8 cellular contexts compared by ENCODE assay signal in the genomic region with DNA sequence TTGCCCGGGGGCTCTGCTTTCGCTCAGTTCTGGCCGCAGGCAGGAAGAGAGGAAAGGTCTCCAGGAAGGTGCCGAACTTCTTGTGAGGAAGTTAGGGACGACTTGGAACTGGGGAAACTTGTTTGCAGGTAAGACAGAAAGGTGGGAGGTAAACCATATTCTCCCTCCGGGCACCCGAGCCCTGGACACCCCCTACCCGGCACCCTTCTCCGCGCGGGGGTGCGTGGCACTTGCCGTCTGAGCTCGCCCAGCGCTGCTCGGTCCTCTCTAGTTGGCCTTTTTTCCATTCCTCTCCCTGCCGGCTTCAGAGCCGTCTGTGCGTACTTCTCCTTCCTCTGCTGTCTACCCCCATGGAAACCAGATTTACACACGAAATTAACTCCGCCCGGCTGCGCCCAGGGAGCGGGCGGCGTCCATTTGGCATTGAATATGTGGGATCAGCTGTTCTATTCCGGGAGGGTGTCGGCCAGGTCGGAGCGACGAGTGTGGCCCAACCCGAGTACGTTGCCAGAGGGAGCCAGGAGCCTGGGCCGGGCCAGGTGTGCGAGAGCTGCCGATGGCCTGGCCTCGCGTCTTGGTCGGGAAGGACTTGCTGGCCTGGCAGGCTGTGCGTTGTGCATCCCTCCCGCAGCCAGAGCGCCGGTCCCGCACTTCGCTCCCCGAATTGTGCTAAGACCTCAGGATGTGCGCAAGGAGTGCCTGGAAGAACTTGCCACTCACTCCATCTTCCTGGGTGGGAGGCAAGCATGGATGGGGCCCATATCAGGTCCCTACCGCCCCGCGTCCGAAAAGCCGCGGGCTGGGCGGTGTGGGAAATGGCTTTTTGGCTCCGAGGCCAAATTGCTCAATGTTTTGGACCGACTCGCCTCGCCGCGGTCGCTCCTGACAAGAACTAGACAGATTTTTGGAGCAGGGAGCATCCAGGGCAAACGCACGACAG. TPM values are rescaled to one million over a fixed set of nuclear protein-coding genes. Genes with fewer than 3 reads are reported as not detected.
DNase-seq lines count a peak whose midpoint lies in the region; ATAC-seq and TF ChIP-seq lines count a peak whose summit lies in the region.

No MANE protein-coding gene starts in this region.

- TF ChIP-seq POLR2A in Peyer's patch (IDR thresholded peaks at IDR 0.05), result no peak

- H3K36me3 ChIP-seq in Peyer's patch (no peaks in the 10 kb centered on the region), cardiac muscle cell (no peaks in the 10 kb centered on the region), psoas muscle (ENCODE audit: insufficient read depth in 1 of 2, low read depth in 1 of 2) (no peaks in the 10 kb centered on the region)

- H3K9me3 ChIP-seq in Peyer's patch (no peaks in the 10 kb centered on the region), cardiac muscle cell (ENCODE audit: low read depth) (no peaks in the 10 kb centered on the region), psoas muscle (no peaks in the 10 kb centered on the region)

- no peak for ATAC-seq in psoas muscle
- ATAC-seq in foreskin keratinocyte, result no peak
- no peak for ATAC-seq in HG03139 (IDR thresholded peaks at IDR 0.05; ENCODE audit: unreplicated experiment)

- in situ Hi-C loops in KBM-7 (cut with MboI; ENCODE audit: low pct_unique_long_range_greater_than_20kb, low sequenced_read_pairs), result loop anchor here (25.0 kb wide), 1 partner anchor 1218 kb away; no protein-coding TSS in a partner anchor

- peak overlapping the region; percentile 35 to 72 (median 47) for H3K4me3 ChIP-seq in Peyer's patch
- H3K4me3 ChIP-seq in cardiac muscle cell, result peak overlapping the region; percentile 64
- peak overlapping the region; percentile 70 for H3K4me3 ChIP-seq in psoas muscle

- H3K27me3 ChIP-seq in Peyer's patch (peaks cover 0 to 56% of the 10 kb centered on the region in 2 donors), cardiac muscle cell (no peaks in the 10 kb centered on the region), psoas muscle (ENCODE audit: insufficient read depth in 3 of 3, low read length in 2 of 3) (peaks cover 0 to 72% (median 38%) of the 10 kb centered on the region in 3 donors), foreskin keratinocyte (peaks cover 86% of the 10 kb centered on the region)

- intact Hi-C loops in psoas muscle (cut with DNase I), result loop anchor here (5.0 to 10.0 kb wide), 6 partner anchors 323 to 1856 kb away; no protein-coding TSS in a partner anchor

- WGBS in psoas muscle, 3 donors, result 1 to 2% (median 2%) methylated on average over 63 of the region's 63 CpGs

- H3K27ac ChIP-seq in Peyer's patch, result peak overlapping the region; percentile 60 to 77 (median 71)
- H3K27ac ChIP-seq in cardiac muscle cell, result peak overlapping the region; percentile 86
- no peak overlapping the region for H3K27ac ChIP-seq in psoas muscle
- H3K27ac ChIP-seq in foreskin keratinocyte, result no peak overlapping the region

- TF ChIP-seq CTCF in Peyer's patch (IDR thresholded peaks at IDR 0.05), result no peak
- no peak for TF ChIP-seq CTCF in cardiac muscle cell (IDR thresholded peaks at IDR 0.05; ENCODE audit: low read depth, low read length)
- no peak for TF ChIP-seq CTCF in psoas muscle (IDR thresholded peaks at IDR 0.05)
- no peak for TF ChIP-seq CTCF in foreskin keratinocyte (conservative IDR thresholded peaks at IDR 0.05)

- peak; percentile 74 for DNase-seq in ELF-1 (ENCODE audit: low read depth, low spot score)
- DNase-seq in Peyer's patch, result peak in 2 of 3 donors; percentile 55
- DNase-seq in cardiac muscle cell (ENCODE audit: low read depth in 1 of 2, low spot score in 1 of 2), result peak; percentile 49 to 85
- peak; percentile 62 to 81 for DNase-seq in psoas muscle
- DNase-seq in Ammon's horn (ENCODE audit: low spot score), result no peak
- no peak for DNase-seq in KBM-7
- DNase-seq in foreskin keratinocyte, result no peak

- peaks cover 4 to 68% (median 16%) of the 10 kb centered on the region in 4 donors for H3K4me1 ChIP-seq in Peyer's patch
- peaks cover 9% of the 10 kb centered on the region for H3K4me1 ChIP-seq in cardiac muscle cell (ENCODE audit: low read depth)
- H3K4me1 ChIP-seq in psoas muscle, result peaks cover 42% of the 10 kb centered on the region
- peaks cover 4% of the 10 kb centered on the region for H3K4me1 ChIP-seq in foreskin keratinocyte

RNA-seq across cellular contexts. Expression of gene PDGFRA, which starts 1.7 kb away (rescaled TPM):
- total RNA-seq in Peyer's patch (100 to 1,000 TPM in 1 of 4 donors, 10 to 100 TPM in 3; 27.5 to 283 (median 60.2) TPM), cardiac muscle cell (51.3 and 60.9 TPM in 2 replicates), psoas muscle (10 to 100 TPM; 12.9 to 32.6 (median 19.2) TPM), foreskin keratinocyte (0.07 TPM in 1 of 2 replicates, not detected in the other)
- polyA plus RNA-seq in cardiac muscle cell (32.1 and 39.4 TPM in 2 replicates), psoas muscle (1 to 10 TPM; 3.1 to 5.1 (median 3.6) TPM), foreskin keratinocyte (not detected in 2 replicates)

Comparison
In these comparisons a context has a peak if more than half of its experiments do, and no peak if none do; other contexts are left out.
1. DNase-seq: peak in ELF-1 (single experiment), Peyer's patch (2 of 3), cardiac muscle cell (2 of 2) and psoas muscle (2 of 2); none in Ammon's horn (single experiment), KBM-7 (single experiment) and foreskin keratinocyte (0 of 2).
2. H3K27ac ChIP-seq: peak in Peyer's patch (4 of 4) and cardiac muscle cell (single experiment); none in psoas muscle (single experiment) and foreskin keratinocyte (single experiment).
3. RNA of gene PDGFRA, which starts 1.7 kb away (total RNA-seq): 27.5 to 283 TPM in Peyer's patch, 51.3 to 60.9 TPM in cardiac muscle cell and 12.9 to 32.6 TPM in psoas muscle; 0.07 TPM in foreskin keratinocyte; every median in the first group is over 10 times any median in the second.
4. Peak in every context shown above with its lines, with median percentiles within 50 percentile points of each other: H3K4me3 ChIP-seq.